Comparison of ENCODE assay signal across 13 cellular contexts in genomic region chr12:91574975-91575374, GRCh38.
"Had no signal": no experiment of that assay in that cellular context is flagged by ENCODE, and none has a peak within 500 bp of the region (broad histone marks: within the 10 kb centered on the region; RNA-seq: fewer than 3 reads in every experiment).

No MANE protein-coding gene starts in this region.

- H3K9me3 ChIP-seq: SK-N-SH, upper lobe of left lung had no signal

- H3K9ac ChIP-seq: SK-N-SH had no signal

- ATAC-seq: stimulated activated naive CD8-positive, alpha-beta T cell treated with anti-CD3 and anti-CD28 coated beads, Interleukin-15, Interleukin-2, amounts not matched to agents 100 U/mL and 50 U/mL, for 24 hours had no signal

- DNase-seq: activated CD4-positive, alpha-beta T cell treated with anti-CD3 and anti-CD28 coated beads, Interleukin-2, amount 50 U/mL, for 1 hour; activated CD4-positive, CD25-positive, alpha-beta regulatory T cell; activated naive CD4-positive, alpha-beta T cell treated with anti-CD3 and anti-CD28 coated beads, Interleukin-2, amount 50 U/mL, for 16 hours; activated T-cell treated with anti-CD3 and anti-CD28 coated beads, Interleukin-2, amount 50 U/mL, for 1 hour; brain microvascular endothelial cell; cerebellar nuclear complex; nephron progenitor cell; SK-N-SH; stimulated activated CD4-positive, alpha-beta T cell treated with anti-CD3 and anti-CD28 coated beads, Interleukin-2, amount 100 ng/mL, for 48 hours; stimulated activated naive CD8-positive, alpha-beta T cell treated with anti-CD3 and anti-CD28 coated beads, Interleukin-15, Interleukin-2, amounts not matched to agents 100 U/mL and 50 U/mL, for 24 hours; T-helper 1 cell; upper lobe of left lung had no signal

- H3K4me3 ChIP-seq: upper lobe of left lung had no signal

- H3K4me2 ChIP-seq: SK-N-SH had no signal

- H3K36me3 ChIP-seq: brain microvascular endothelial cell, upper lobe of left lung had no signal

- H3K9me3 Mint-ChIP-seq: dendritic cell treated with granulocyte-macrophage colony-stimulating factor and Interleukin-4, amounts not matched to agents 40 ng/mL and 50 ng/mL, for 4 days; nephron progenitor cell had no signal

- H3K4me3 Mint-ChIP-seq: dendritic cell treated with granulocyte-macrophage colony-stimulating factor and Interleukin-4, amounts not matched to agents 40 ng/mL and 50 ng/mL, for 4 days; nephron progenitor cell had no signal

- H3K27ac ChIP-seq: brain microvascular endothelial cell, upper lobe of left lung had no signal

- H3K27ac Mint-ChIP-seq: dendritic cell treated with granulocyte-macrophage colony-stimulating factor and Interleukin-4, amounts not matched to agents 40 ng/mL and 50 ng/mL, for 4 days; nephron progenitor cell had no signal

- H3K27me3 ChIP-seq: brain microvascular endothelial cell, upper lobe of left lung had no signal
